ENCODE assay signal across 25 cellular contexts in the genomic region with DNA sequence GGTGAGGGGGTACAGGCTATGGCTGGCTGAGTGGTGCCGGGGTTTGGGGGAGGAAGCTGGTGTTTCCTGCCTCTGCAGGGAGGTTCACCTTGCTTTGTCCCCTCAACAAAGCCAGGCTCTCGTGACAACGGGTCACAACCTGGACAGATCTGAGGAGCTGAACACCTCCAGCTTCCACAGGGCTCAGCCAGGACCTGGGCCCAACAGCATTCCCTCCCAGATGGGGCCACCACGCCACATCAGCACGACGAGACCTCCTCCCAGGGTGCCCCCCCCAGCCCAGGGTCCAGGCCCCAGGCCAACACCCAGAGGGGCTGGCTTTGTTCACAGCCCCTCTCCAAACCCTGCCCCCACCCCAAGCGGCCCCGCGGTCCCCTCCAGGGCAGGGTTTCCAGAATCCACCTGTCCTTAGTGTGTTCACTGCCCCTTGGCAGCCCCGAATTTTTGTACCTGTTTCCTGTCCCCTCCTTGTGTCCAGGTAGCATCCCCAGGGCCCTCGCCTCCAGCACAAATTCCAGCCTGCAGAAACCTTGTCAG. TPM values are rescaled to one million over a fixed set of nuclear protein-coding genes. Genes with fewer than 3 reads are reported as not detected.
DNase-seq lines count a peak whose midpoint lies in the region; TF ChIP-seq lines count a peak whose summit lies in the region.
"Had no signal": no experiment of that assay in that cellular context is flagged by ENCODE, and none has a peak within 500 bp of the region (broad histone marks: within the 10 kb centered on the region; RNA-seq: fewer than 3 reads in every experiment).

No MANE protein-coding gene starts in this region.

- H3K27me3 ChIP-seq in prostate gland (replicated peaks; ENCODE audit: insufficient read depth), result no peaks in the 10 kb centered on the region
- H3K27me3 ChIP-seq: adrenal gland had no signal

- H3K27ac ChIP-seq in C4-2B (peak overlapping the region; percentile 24; the same call in 1 of the 2 replicates), SK-N-MC (peak overlapping the region; percentile 55; the same call in 1 of the 2 replicates), prostate gland (no peak overlapping the region)
- H3K27ac ChIP-seq: adrenal gland, psoas muscle, skin epidermis, stomach had no signal

- no peaks in the 10 kb centered on the region for H3K27me3 Mint-ChIP-seq in T-helper 2 cell treated with Interferon-gamma antibody and Interleukin-4, amounts not matched to agents 5 μg/mL and 100 μg/mL, for 36 hours (ENCODE audit: low read depth)
- H3K27me3 Mint-ChIP-seq: activated T-helper 17 cell treated with anti-CD3 and anti-CD28 coated beads, Interleukin-2, amount 50 U/mL, for 72 hours had no signal

- peaks cover 25% of the 10 kb centered on the region for H3K36me3 ChIP-seq in SK-N-MC (ENCODE audit: insufficient read depth, low read length)
- peaks cover 0 to 12% of the 10 kb centered on the region in 2 donors for H3K36me3 ChIP-seq in prostate gland

- H3K4me3 ChIP-seq in SK-N-MC, result no peak overlapping the region
- no peak overlapping the region for H3K4me3 ChIP-seq in prostate gland
- H3K4me3 ChIP-seq: adrenal gland, psoas muscle, skin epidermis, stomach had no signal

- 85% methylated on average over 11 of the region's 11 CpGs for WGBS in prostate gland

- peaks cover 15% of the 10 kb centered on the region for H3K36me3 Mint-ChIP-seq in T-helper 2 cell treated with Interferon-gamma antibody and Interleukin-4, amounts not matched to agents 5 μg/mL and 100 μg/mL, for 36 hours (ENCODE audit: low read depth)

- no peaks in the 10 kb centered on the region for H3K4me1 ChIP-seq in prostate gland (replicated peaks)
- H3K4me1 ChIP-seq: adrenal gland, psoas muscle had no signal

- no peak overlapping the region for H3K9ac ChIP-seq in SK-N-MC (ENCODE audit: insufficient read length)

- H3K9me3 ChIP-seq in SK-N-MC (ENCODE audit: low read depth, low read length), result no peaks in the 10 kb centered on the region
- no peaks in the 10 kb centered on the region for H3K9me3 ChIP-seq in prostate gland
- H3K9me3 ChIP-seq: adrenal gland, psoas muscle, stomach had no signal

- no peak for TF ChIP-seq POLR2A in prostate gland (IDR thresholded peaks at IDR 0.05)

- peaks cover 10% of the 10 kb centered on the region for H3K4me1 Mint-ChIP-seq in T-helper 2 cell treated with Interferon-gamma antibody and Interleukin-4, amounts not matched to agents 5 μg/mL and 100 μg/mL, for 36 hours (ENCODE audit: low read depth)

- no peak for TF ChIP-seq CTCF in C4-2B (conservative IDR thresholded peaks at IDR 0.05)
- no peak for TF ChIP-seq CTCF in prostate gland (IDR thresholded peaks at IDR 0.05)

- DNase-seq in T-helper 2 cell treated with Interferon-gamma antibody and Interleukin-4, amounts not matched to agents 5 μg/mL and 100 μg/mL, for 36 hours (ENCODE audit: low spot score), result no peak
- no peak for DNase-seq in T-helper 2 cell
- no peak for DNase-seq in SK-N-MC (ENCODE audit: low read depth, low spot score)
- DNase-seq in mesenteric fat pad (ENCODE audit: low spot score), result peak; percentile 80
- no peak for DNase-seq in prostate gland (ENCODE audit: low spot score)
- no peak for DNase-seq in KG1 (lab: John Stamatoyannopoulos, UW)
- DNase-seq in SHP77 treated with DMSO at 0.1 percent for 48 hours (lab: John Stamatoyannopoulos, UW), result no peak
- DNase-seq: cortex of kidney; glutamatergic neuron; left cardiac atrium; midbrain; NCI-H1694 treated with DMSO at 0.1 percent for 48 hours; psoas muscle; Right ventricle myocardium superior; stimulated activated CD4-positive, alpha-beta T cell treated with anti-CD3 and anti-CD28 coated beads, Interleukin-2, amount 100 ng/mL, for 48 hours; stomach had no signal

- intact Hi-C loops in prostate gland (cut with DNase I), result no loop called here

- peak overlapping the region; percentile 31 for H3K27ac Mint-ChIP-seq in T-helper 2 cell treated with Interferon-gamma antibody and Interleukin-4, amounts not matched to agents 5 μg/mL and 100 μg/mL, for 36 hours
- H3K27ac Mint-ChIP-seq: type B pancreatic cell had no signal

- H3K9me3 Mint-ChIP-seq in T-helper 2 cell treated with Interferon-gamma antibody and Interleukin-4, amounts not matched to agents 5 μg/mL and 100 μg/mL, for 36 hours, result no peaks in the 10 kb centered on the region
- H3K9me3 Mint-ChIP-seq: activated T-helper 17 cell treated with anti-CD3 and anti-CD28 coated beads, Interleukin-2, amount 50 U/mL, for 72 hours; type B pancreatic cell had no signal

- no peak overlapping the region for H3K4me3 Mint-ChIP-seq in T-helper 2 cell treated with Interferon-gamma antibody and Interleukin-4, amounts not matched to agents 5 μg/mL and 100 μg/mL, for 36 hours
- H3K4me3 Mint-ChIP-seq: activated T-helper 17 cell treated with anti-CD3 and anti-CD28 coated beads, Interleukin-2, amount 50 U/mL, for 72 hours; type B pancreatic cell had no signal

RNA-seq across cellular contexts. Expression of gene UBE2G2, which starts 34.7 kb away (rescaled TPM):
- total RNA-seq in mesenteric fat pad, result 123 TPM
- 10 to 100 TPM; 46.9 to 75.7 TPM for total RNA-seq in prostate gland

RNA-seq across cellular contexts. Expression of gene SUMO3, which starts 51.0 kb away (rescaled TPM):
- total RNA-seq in mesenteric fat pad (82.2 TPM), prostate gland (10 to 100 TPM; 78.3 to 92.2 TPM)

RNA-seq across cellular contexts. Expression of gene TSPEAR, which starts 55.5 kb away (rescaled TPM):
- total RNA-seq in mesenteric fat pad, result not detected
- total RNA-seq in prostate gland, result under 1 TPM in 1 of 2 donors, not detected in 1; 0.85 TPM
- total RNA-seq: A172; adrenal gland; bronchial epithelial cell; G401; psoas muscle; T-helper 2 cell treated with Interferon-gamma antibody and Interleukin-4, amounts not matched to agents 100 ng/mL and 5 ng/mL, for 36 hours had no signal

Comparison
In these comparisons a context has a peak if more than half of its experiments do, and no peak if none do; other contexts are left out.
1. H3K27ac ChIP-seq: peak in C4-2B (single experiment) and SK-N-MC (single experiment); none in prostate gland (0 of 2).